Comparison of ENCODE assay signal across 8 cellular contexts in genomic region chr6:28587746-28588075, GRCh38.
DNase-seq lines count a peak whose midpoint lies in the region; ATAC-seq and TF ChIP-seq lines count a peak whose summit lies in the region.

No MANE protein-coding gene starts in this region.

- H3K36me3 ChIP-seq in Peyer's patch (no peaks in the 10 kb centered on the region), esophagus (ENCODE audit: control insufficient read depth in 2 of 2, insufficient read depth in 2 of 2, low read length in 1 of 2) (no peaks in the 10 kb centered on the region), parathyroid adenoma (ENCODE audit: control insufficient read depth, insufficient read depth, low read length) (no peaks in the 10 kb centered on the region)

- H3K4me3 ChIP-seq in Peyer's patch (peak overlapping the region in 3 of 4 donors; percentile 35 to 67 (median 60)), esophagus (ENCODE audit: low read depth in 1 of 2, low read length in 2 of 2) (peak overlapping the region; percentile 68 to 76), parathyroid adenoma (ENCODE audit: low read depth, low read length) (peak overlapping the region; percentile 79)

- TF ChIP-seq POLR2A in Peyer's patch (IDR thresholded peaks at IDR 0.05): no peak

- WGBS in esophagus, 2 donors: 17% methylated on average over 8 of the region's 8 CpGs

- H3K4me2 ChIP-seq in parathyroid adenoma (ENCODE audit: low read length): peak overlapping the region; percentile 92

- H3K4me1 ChIP-seq in Peyer's patch: no peaks in the 10 kb centered on the region
- H3K4me1 ChIP-seq in esophagus (ENCODE audit: control insufficient read depth in 2 of 2, insufficient read depth in 2 of 2, low read length in 1 of 2): peaks cover 0 to 3% of the 10 kb centered on the region in 2 donors
- peaks cover 10% of the 10 kb centered on the region for H3K4me1 ChIP-seq in parathyroid adenoma

- TF ChIP-seq CTCF in Peyer's patch (IDR thresholded peaks at IDR 0.05): no peak
- TF ChIP-seq CTCF in parathyroid adenoma (IDR thresholded peaks at IDR 0.05): no peak

- no peak overlapping the region for H3K9ac ChIP-seq in parathyroid adenoma

- no peak for ATAC-seq in HG03045 (IDR thresholded peaks at IDR 0.05; ENCODE audit: unreplicated experiment)

- peak overlapping the region; percentile 92 for H2AFZ ChIP-seq in parathyroid adenoma

- H3K27ac ChIP-seq in Peyer's patch (no peak overlapping the region), esophagus (ENCODE audit: low read depth in 2 of 2, low read length in 1 of 2) (no peak overlapping the region), parathyroid adenoma (peak overlapping the region; percentile 54)

- peak; percentile 10 for DNase-seq in EL
- DNase-seq in Peyer's patch: no peak
- no peak for DNase-seq in COLO668 (lab: John Stamatoyannopoulos, UW; ENCODE audit: unreplicated experiment)
- DNase-seq in epidermal melanocyte (ENCODE audit: insufficient read length, low spot score): no peak
- DNase-seq in hippocampal formation (lab: John Stamatoyannopoulos, UW): no peak

- H3K9me3 ChIP-seq in Peyer's patch (no peaks in the 10 kb centered on the region), esophagus (ENCODE audit: control insufficient read depth in 2 of 2, insufficient read depth in 1 of 2, low read depth in 1 of 2, low read length in 1 of 2) (peaks cover 3 to 5% of the 10 kb centered on the region in 2 donors), parathyroid adenoma (ENCODE audit: control insufficient read depth, low read length) (no peaks in the 10 kb centered on the region)

- H3K79me2 ChIP-seq in parathyroid adenoma: peaks cover 3% of the 10 kb centered on the region

- H3K27me3 ChIP-seq in Peyer's patch: peaks cover 0 to 13% of the 10 kb centered on the region in 2 donors
- H3K27me3 ChIP-seq in esophagus (ENCODE audit: control insufficient read depth in 1 of 2, insufficient read depth in 2 of 2, low read length in 2 of 2): peaks cover 0 to 2% of the 10 kb centered on the region in 2 donors
- no peaks in the 10 kb centered on the region for H3K27me3 ChIP-seq in parathyroid adenoma (ENCODE audit: control insufficient read depth, insufficient read depth, low read length)
